29 cellular contexts compared by ENCODE assay signal in the genomic region with DNA sequence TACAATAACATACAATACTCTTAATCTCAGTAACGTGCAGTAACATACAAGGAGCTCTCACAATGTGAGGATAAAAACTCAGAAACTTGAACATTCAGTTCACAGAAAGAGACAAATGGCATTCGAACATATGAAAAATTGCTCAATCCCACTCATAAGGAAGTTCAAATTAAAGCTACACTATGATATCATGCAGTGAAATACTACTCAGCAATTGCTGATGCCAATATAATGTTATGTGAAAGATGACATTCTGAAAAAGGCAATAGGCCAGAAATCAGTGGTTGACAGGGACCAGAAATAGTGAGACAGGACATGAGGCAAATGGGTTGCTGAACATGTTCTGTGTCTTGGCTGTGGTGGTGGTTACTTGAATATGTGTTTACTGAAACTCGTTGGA. TPM values are rescaled to one million over a fixed set of nuclear protein-coding genes. Genes with fewer than 3 reads are reported as not detected.
DNase-seq lines count a peak whose midpoint lies in the region; ATAC-seq, FAIRE-seq and TF ChIP-seq lines count a peak whose summit lies in the region.
"Had no signal": no experiment of that assay in that cellular context is flagged by ENCODE, and none has a peak within 500 bp of the region (broad histone marks: within the 10 kb centered on the region; RNA-seq: fewer than 3 reads in every experiment).

No MANE protein-coding gene starts in this region.

- WGBS in spleen, 5 donors: 66 to 83% (median 71%) methylated on average over 3 of the region's 3 CpGs

- no peak overlapping the region for H3K4me3 Mint-ChIP-seq in activated naive CD4-positive, alpha-beta T cell treated with anti-CD3 and anti-CD28 coated beads for 36 hours
- no peak overlapping the region for H3K4me3 Mint-ChIP-seq in activated T-cell treated with anti-CD3 and anti-CD28 coated beads, Interleukin-2, amount 50 U/mL, for 4 hours
- H3K4me3 Mint-ChIP-seq: B cell, GM23338, immature natural killer cell, nephron had no signal

- no peak overlapping the region for H3K27ac Mint-ChIP-seq in activated naive CD4-positive, alpha-beta T cell treated with anti-CD3 and anti-CD28 coated beads for 36 hours
- H3K27ac Mint-ChIP-seq: activated naive CD4-positive, alpha-beta T cell treated with anti-CD3 and anti-CD28 coated beads, Interleukin-2, amount 50 U/mL, for 72 hours; B cell; GM23338; immature natural killer cell; nephron had no signal

- H3K36me3 Mint-ChIP-seq in activated naive CD4-positive, alpha-beta T cell treated with anti-CD3 and anti-CD28 coated beads for 36 hours (ENCODE audit: low read depth): peaks cover 3% of the 10 kb centered on the region
- peaks cover 2% of the 10 kb centered on the region for H3K36me3 Mint-ChIP-seq in activated T-cell treated with anti-CD3 and anti-CD28 coated beads, Interleukin-2, amount 50 U/mL, for 4 hours (ENCODE audit: insufficient read depth)

- no peak overlapping the region for H3K27ac ChIP-seq in spleen
- H3K27ac ChIP-seq: SJSA1, thoracic aorta, WERI-Rb-1 had no signal

- peaks cover 0 to 6% (median 0%) of the 10 kb centered on the region in 8 donors for H3K9me3 ChIP-seq in spleen
- H3K9me3 ChIP-seq: SJSA1, thoracic aorta had no signal

- peak; percentile 68 for FAIRE-seq in bronchial epithelial cell (lab: Jason Lieb, UNC)
- peak; percentile 94 for FAIRE-seq in urothelium cell line (lab: Jason Lieb, UNC)
- FAIRE-seq: GM12892 had no signal

- H3K27me3 Mint-ChIP-seq in activated naive CD4-positive, alpha-beta T cell treated with anti-CD3 and anti-CD28 coated beads for 36 hours (ENCODE audit: low read depth): no peaks in the 10 kb centered on the region
- H3K27me3 Mint-ChIP-seq in activated T-cell treated with anti-CD3 and anti-CD28 coated beads, Interleukin-2, amount 50 U/mL, for 4 hours (ENCODE audit: low read depth): no peaks in the 10 kb centered on the region
- H3K27me3 Mint-ChIP-seq: B cell had no signal

- H3K27me3 ChIP-seq in bronchial epithelial cell (ENCODE audit: control insufficient read depth, insufficient read depth, low read length) (no peaks in the 10 kb centered on the region), spleen (replicated peaks in 1 of 7) (no peaks in the 10 kb centered on the region)
- H3K27me3 ChIP-seq: SJSA1 had no signal

- H3K4me1 Mint-ChIP-seq in activated naive CD4-positive, alpha-beta T cell treated with anti-CD3 and anti-CD28 coated beads for 36 hours (ENCODE audit: low read depth): no peaks in the 10 kb centered on the region
- no peaks in the 10 kb centered on the region for H3K4me1 Mint-ChIP-seq in activated T-cell treated with anti-CD3 and anti-CD28 coated beads, Interleukin-2, amount 50 U/mL, for 4 hours (ENCODE audit: low read depth)
- H3K4me1 Mint-ChIP-seq: B cell, GM23338, immature natural killer cell had no signal

- H3K4me3 ChIP-seq in bronchial epithelial cell (ENCODE audit: low read depth, low read length): no peak overlapping the region
- no peak overlapping the region for H3K4me3 ChIP-seq in spleen
- H3K4me3 ChIP-seq: GM23338, SJSA1, thoracic aorta had no signal

- CTCF ChIA-PET in activated naive CD4-positive, alpha-beta T cell treated with anti-CD3 and anti-CD28 coated beads for 36 hours (lab: Charles Lee): no interaction called here

- DNase-seq in NOMO-1 treated with DMSO at 0.1 percent for 48 hours (lab: John Stamatoyannopoulos, UW; ENCODE audit: unreplicated experiment) (peak; percentile 9), NOMO-1 treated with dmso at 0.1 percent for 144 hours (lab: John Stamatoyannopoulos, UW; ENCODE audit: unreplicated experiment) (no peak), bronchial epithelial cell (ENCODE audit: low read depth) (peak; percentile 35), left lobe of liver (ENCODE audit: low spot score) (no peak), urothelium cell line (ENCODE audit: low spot score) (no peak), spleen (no peak)
- DNase-seq in activated naive CD4-positive, alpha-beta T cell treated with anti-CD3 and anti-CD28 coated beads for 36 hours: no peak
- no peak for DNase-seq in activated T-cell treated with anti-CD3 and anti-CD28 coated beads, Interleukin-2, amount 50 U/mL, for 4 hours
- DNase-seq: 8988T; activated CD4-positive, alpha-beta T cell treated with anti-CD3 and anti-CD28 coated beads, Interleukin-2, amount 50 U/mL, for 1 hour; COR-L47; DND-41; immature natural killer cell; left ventricle myocardium superior; NCI-H1105; NCI-H2029; NCI-H226; posterior cingulate gyrus; stimulated activated CD4-positive, alpha-beta T cell treated with anti-CD3 and anti-CD28 coated beads, Interleukin-2, amount 100 ng/mL, for 24 hours; stimulated activated naive CD4-positive, alpha-beta T cell; WERI-Rb-1 had no signal

- no peaks in the 10 kb centered on the region for H3K9me3 Mint-ChIP-seq in activated naive CD4-positive, alpha-beta T cell treated with anti-CD3 and anti-CD28 coated beads for 36 hours
- H3K9me3 Mint-ChIP-seq in activated T-cell treated with anti-CD3 and anti-CD28 coated beads, Interleukin-2, amount 50 U/mL, for 4 hours: no peaks in the 10 kb centered on the region
- H3K9me3 Mint-ChIP-seq: activated naive CD4-positive, alpha-beta T cell treated with anti-CD3 and anti-CD28 coated beads, Interleukin-2, amount 50 U/mL, for 72 hours; immature natural killer cell; nephron had no signal

- ATAC-seq in left lobe of liver: peak; percentile 21
- ATAC-seq in activated T-cell treated with anti-CD3 and anti-CD28 coated beads, Interleukin-2, amount 50 U/mL, for 4 hours: no peak
- ATAC-seq: activated naive CD4-positive, alpha-beta T cell treated with anti-CD3 and anti-CD28 coated beads, Interleukin-2, amount 50 U/mL, for 72 hours; GM23338; left ventricle myocardium superior; Panc1 had no signal

- no peaks in the 10 kb centered on the region for H3K36me3 ChIP-seq in bronchial epithelial cell (ENCODE audit: control insufficient read depth, insufficient read depth, low read length)
- H3K36me3 ChIP-seq in spleen: peaks cover 0 to 2% (median 0%) of the 10 kb centered on the region in 6 donors
- H3K36me3 ChIP-seq: SJSA1, thoracic aorta, WERI-Rb-1 had no signal

- H3K4me1 ChIP-seq in spleen: peaks cover 0 to 13% (median 0%) of the 10 kb centered on the region in 6 donors

- intact Hi-C loops in activated naive CD4-positive, alpha-beta T cell treated with anti-CD3 and anti-CD28 coated beads for 36 hours (cut with micrococcal nuclease): no loop called here
- intact Hi-C loops in spleen (cut with DNase I; ENCODE audit: low total_unique reads): no loop called here

- no peak for TF ChIP-seq POLR2A in spleen (IDR thresholded peaks at IDR 0.05)

- no peak for TF ChIP-seq CTCF in bronchial epithelial cell (IDR thresholded peaks at IDR 0.05; ENCODE audit: insufficient read depth, low read length, severe bottlenecking)
- no peak for TF ChIP-seq CTCF in spleen (IDR thresholded peaks at IDR 0.05 in 8 of 11, conservative IDR thresholded peaks at IDR 0.05 in 3 of 11)

RNA-seq across cellular contexts. Expression of a gene that starts 33.7 kb away (rescaled TPM):
- 16.8 and 21.3 TPM in 2 replicates for total RNA-seq in bronchial epithelial cell
- total RNA-seq in left lobe of liver: 30.6 TPM
- 10 to 100 TPM; 76.4 to 78.7 TPM for total RNA-seq in activated naive CD4-positive, alpha-beta T cell treated with anti-CD3 and anti-CD28 coated beads for 36 hours
- total RNA-seq in spleen: 10 to 100 TPM; 41.8 to 67.2 (median 57.7) TPM
- 10 to 100 TPM; 17.5 to 25.8 (median 20.1) TPM for polyA plus RNA-seq in spleen
- 100 to 1,000 TPM; 134 to 151 (median 149) TPM for total RNA-seq in activated T-cell treated with anti-CD3 and anti-CD28 coated beads, Interleukin-2, amount 50 U/mL, for 4 hours

Comparison
In these comparisons a context has a peak if more than half of its experiments do, and no peak if none do; other contexts are left out.
1. DNase-seq: peak in NOMO-1 treated with DMSO at 0.1 percent for 48 hours (single experiment) and bronchial epithelial cell (single experiment); none in NOMO-1 treated with dmso at 0.1 percent for 144 hours (single experiment), left lobe of liver (single experiment), urothelium cell line (single experiment), activated naive CD4-positive, alpha-beta T cell treated with anti-CD3 and anti-CD28 coated beads for 36 hours (single experiment), spleen (single experiment) and activated T-cell treated with anti-CD3 and anti-CD28 coated beads, Interleukin-2, amount 50 U/mL, for 4 hours (single experiment).